Comparison of ENCODE assay signal across 9 cellular contexts in the genomic region with DNA sequence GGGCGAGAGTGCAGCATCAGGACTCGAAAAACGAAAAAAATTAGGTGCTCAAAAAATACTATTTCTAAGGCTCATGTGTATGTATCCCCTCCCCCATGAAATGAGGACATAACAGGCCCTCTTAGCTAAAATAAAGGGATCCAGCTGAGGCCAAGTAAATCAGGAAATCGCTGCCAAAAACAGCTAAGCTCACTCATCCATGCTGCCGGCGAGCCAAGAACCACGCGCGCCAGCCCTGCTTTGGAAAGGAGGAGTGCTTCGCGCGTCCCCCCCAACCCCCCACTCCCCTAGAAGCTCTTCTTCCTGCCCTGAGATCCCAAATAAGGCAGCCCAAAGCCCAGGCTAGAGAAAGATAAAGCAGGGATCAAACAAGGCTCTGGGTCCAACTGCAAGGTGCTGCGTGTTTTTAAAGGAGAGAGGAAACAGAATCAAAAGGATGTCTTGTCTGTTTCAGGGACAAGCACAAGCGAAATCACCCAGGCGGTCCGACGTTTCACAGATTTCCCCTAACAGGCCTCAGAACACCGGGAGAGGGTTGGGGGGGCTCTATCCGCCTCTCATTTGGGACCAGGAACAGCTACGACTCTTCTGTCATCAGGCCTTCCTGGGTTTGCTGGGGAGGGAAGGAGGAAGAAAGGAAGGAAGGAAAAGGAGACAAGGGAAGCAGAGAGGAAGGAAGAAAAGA.
DNase-seq lines count a peak whose midpoint lies in the region; FAIRE-seq and TF ChIP-seq lines count a peak whose summit lies in the region.
"Had no signal": no experiment of that assay in that cellular context is flagged by ENCODE, and none has a peak within 500 bp of the region (broad histone marks: within the 10 kb centered on the region; RNA-seq: fewer than 3 reads in every experiment).

No MANE protein-coding gene starts in this region.

- no peak overlapping the region for H2AK5ac ChIP-seq in H1 (ENCODE audit: low read depth, low read length)

- no peak for TF ChIP-seq RAD21 in H1 (IDR thresholded peaks at IDR 0.05 in 1 of 2, conservative IDR thresholded peaks at IDR 0.05 in 1 of 2; ENCODE audit: low read depth in 2 of 2, low read length in 2 of 2)

- no peak overlapping the region for H3K4ac ChIP-seq in H1 (replicated peaks; ENCODE audit: insufficient read length, low read depth, low read length)

- H3K4me3 ChIP-seq in H1 (ENCODE audit: extremely low read depth in 1 of 4, insufficient read depth in 2 of 4, low read depth in 3 of 4, low read length in 4 of 4) (no peak overlapping the region), urinary bladder (ENCODE audit: low read depth, low read length) (no peak overlapping the region)

- H3K27me3 ChIP-seq in H1 (replicated peaks in 1 of 4; ENCODE audit: control insufficient read depth in 3 of 4, extremely low read depth in 1 of 4, insufficient read depth in 3 of 4, low read length in 3 of 4): peaks cover 0 to 4% (median under 1%) of the 10 kb centered on the region in 4 experiments; a peak in 2 of 7 replicates

- no peak overlapping the region for H2BK12ac ChIP-seq in H1 (ENCODE audit: low read depth, low read length)

- H3K36me3 ChIP-seq in H1 (ENCODE audit: control insufficient read depth in 2 of 4, insufficient read depth in 4 of 4, low read length in 3 of 4) (no peaks in the 10 kb centered on the region), urinary bladder (ENCODE audit: insufficient read depth) (no peaks in the 10 kb centered on the region)
- H3K36me3 ChIP-seq: neutrophil had no signal

- H3K14ac ChIP-seq in H1 (ENCODE audit: insufficient read length): no peak overlapping the region

- H3K4me3 Mint-ChIP-seq in T-helper 2 cell treated with Interferon-gamma antibody and Interleukin-4, amounts not matched to agents 5 μg/mL and 100 μg/mL, for 36 hours: no peak overlapping the region

- H3K9me3 ChIP-seq in H1 (ENCODE audit: insufficient read depth in 2 of 2, low read depth in 1 of 2, low read length in 1 of 2): no peaks in the 10 kb centered on the region
- H3K9me3 ChIP-seq: neutrophil had no signal

- peak overlapping the region; percentile 56; the same call in 1 of the 2 replicates for H2AFZ ChIP-seq in H1 (ENCODE audit: low read length)

- H4K20me1 ChIP-seq in H1 (replicated peaks in 1 of 2; ENCODE audit: control insufficient read depth in 1 of 2, insufficient read depth in 2 of 2, low read length in 2 of 2): no peaks in the 10 kb centered on the region

- H3K56ac ChIP-seq in H1 (replicated peaks; ENCODE audit: insufficient read length, low read depth, low read length): no peak overlapping the region

- no peak overlapping the region for H3K27ac Mint-ChIP-seq in T-helper 2 cell treated with Interferon-gamma antibody and Interleukin-4, amounts not matched to agents 5 μg/mL and 100 μg/mL, for 36 hours

- 0 out of 2 replicates have a peak overlapping the region, but pooled peaks have one; percentile 61 for H2BK20ac ChIP-seq in H1 (ENCODE audit: low read length)

- H3K23me2 ChIP-seq in H1 (ENCODE audit: low read depth, low read length): no peaks in the 10 kb centered on the region

- no peak overlapping the region for H3K27ac ChIP-seq in H1 (ENCODE audit: low read depth, low read length)
- peak overlapping the region; percentile 74 for H3K27ac ChIP-seq in urinary bladder (ENCODE audit: low read depth)
- H3K27ac ChIP-seq: neutrophil had no signal

- H3K4me1 ChIP-seq in H1 (replicated peaks in 1 of 4; ENCODE audit: control insufficient read depth in 3 of 4, insufficient read depth in 4 of 4, low read length in 3 of 4) (peaks cover 0 to 8% (median 3%) of the 10 kb centered on the region in 4 experiments; a peak in 3 of 7 replicates), urinary bladder (ENCODE audit: insufficient read depth) (no peaks in the 10 kb centered on the region)

- no peak overlapping the region for H2BK5ac ChIP-seq in H1 (ENCODE audit: low read depth, low read length)

- no peak overlapping the region for H4K91ac ChIP-seq in H1 (replicated peaks; ENCODE audit: insufficient read length, low read length)

- no peaks in the 10 kb centered on the region for H3K27me3 Mint-ChIP-seq in T-helper 2 cell treated with Interferon-gamma antibody and Interleukin-4, amounts not matched to agents 5 μg/mL and 100 μg/mL, for 36 hours (ENCODE audit: low read depth)

- no peaks in the 10 kb centered on the region for H3K79me1 ChIP-seq in H1 (ENCODE audit: low read depth, low read length)

- no peak overlapping the region for H4K5ac ChIP-seq in H1 (ENCODE audit: insufficient read length, low read depth, low read length)

- peaks cover 40% of the 10 kb centered on the region for H3K9me3 Mint-ChIP-seq in T-helper 2 cell treated with Interferon-gamma antibody and Interleukin-4, amounts not matched to agents 5 μg/mL and 100 μg/mL, for 36 hours

- WGBS in H1 (ENCODE audit: extremely low coverage in 1 of 2, insufficient coverage in 1 of 2, insufficient read length in 1 of 2, insufficient replicate concordance in 2 of 2, low coverage in 1 of 2, low lambda C conversion rate in 2 of 2, missing lambda C conversion rate in 1 of 2), 2 experiments: 62% methylated on average over 20 of the region's 20 CpGs; no CpG with 5 or more reads in 1 of the 2 experiments
- WGBS in urinary bladder: 10% methylated on average over 20 of the region's 20 CpGs

- no peak overlapping the region for H2BK120ac ChIP-seq in H1 (replicated peaks; ENCODE audit: low read depth, low read length)

- H3K4me1 Mint-ChIP-seq in T-helper 2 cell treated with Interferon-gamma antibody and Interleukin-4, amounts not matched to agents 5 μg/mL and 100 μg/mL, for 36 hours (ENCODE audit: low read depth): no peaks in the 10 kb centered on the region

- no peak for TF ChIP-seq CTCF in H1 (IDR thresholded peaks at IDR 0.05; ENCODE audit: control extremely low read depth in 1 of 3, insufficient read depth in 1 of 3, low read depth in 1 of 3, low read length in 3 of 3)

- H4K8ac ChIP-seq in H1 (ENCODE audit: extremely low read depth, insufficient read depth, low read length): no peak overlapping the region; the same call in 1 of the 2 replicates

- CTCF ChIA-PET in H1 (lab: Charles Lee; ENCODE audit: partially characterized antibody): interaction anchor here (0.7 to 1.8 kb wide), 2 partner anchors 318 to 369 kb away, joined by 3 read pairs; no protein-coding TSS in a partner anchor

- DNase-seq in NCI-H2081 treated with DMSO at 0.1 percent for 48 hours (lab: John Stamatoyannopoulos, UW) (peak; percentile 46), H1 (ENCODE audit: low read depth in 1 of 2, low spot score in 2 of 2) (no peak), mucosa of gallbladder (ENCODE audit: low spot score) (peak; percentile 59), 8988T (no peak)
- no peak for DNase-seq in activated CD4-positive, alpha-beta T cell treated with anti-CD3 and anti-CD28 coated beads, Interleukin-2, amount 50 U/mL, for 48 hours
- no peak for DNase-seq in T-helper 2 cell treated with Interferon-gamma antibody and Interleukin-4, amounts not matched to agents 5 μg/mL and 100 μg/mL, for 36 hours (ENCODE audit: low spot score)
- DNase-seq: IMR-90 had no signal

- no peak for TF ChIP-seq POLR2A in H1 (IDR thresholded peaks at IDR 0.05; ENCODE audit: control extremely low read depth in 1 of 2, low read depth in 2 of 2, low read length in 2 of 2)

- no peaks in the 10 kb centered on the region for H3K79me2 ChIP-seq in H1 (ENCODE audit: control insufficient read depth in 1 of 2, insufficient read depth in 2 of 2, low read length in 2 of 2)

- no peaks in the 10 kb centered on the region for H3K36me3 Mint-ChIP-seq in T-helper 2 cell treated with Interferon-gamma antibody and Interleukin-4, amounts not matched to agents 5 μg/mL and 100 μg/mL, for 36 hours (ENCODE audit: low read depth)

- no peak overlapping the region for H3K18ac ChIP-seq in H1 (ENCODE audit: extremely low read depth, low read length)

- POLR2A ChIA-PET in H1 (lab: Charles Lee; ENCODE audit: partially characterized antibody): no interaction called here

- no peak overlapping the region for H3K23ac ChIP-seq in H1 (ENCODE audit: insufficient read length)

- no peak overlapping the region for H3K9ac ChIP-seq in H1 (replicated peaks in 1 of 4; ENCODE audit: extremely low read depth in 1 of 4, low read depth in 3 of 4, low read length in 3 of 4)

- H2BK15ac ChIP-seq in H1 (ENCODE audit: low read length): no peak overlapping the region

- FAIRE-seq in H1 (lab: Jason Lieb, UNC): no peak

- TF ChIP-seq EP300 in H1 (IDR thresholded peaks at IDR 0.05; ENCODE audit: borderline replicate concordance in 1 of 2, low read depth in 2 of 2, low read length in 2 of 2): no peak

- no peak overlapping the region for H3K4me2 ChIP-seq in H1 (ENCODE audit: insufficient read depth in 1 of 2, low read depth in 2 of 2, low read length in 2 of 2)

TF ChIP-seq in H1, 55 proteins besides CTCF, POLR2A, EP300 and RAD21:
- TF ChIP-seq SIRT6 (IDR thresholded peaks at IDR 0.05; ENCODE audit: low read length) (no peak), HDAC2 (IDR thresholded peaks at IDR 0.05; ENCODE audit: borderline replicate concordance in 1 of 2, low read depth in 2 of 2, low read length in 2 of 2) (no peak), RBBP5 (IDR thresholded peaks at IDR 0.05; ENCODE audit: borderline replicate concordance, low read depth, low read length) (no peak), BCL11A (IDR thresholded peaks at IDR 0.05; ENCODE audit: low read depth in 2 of 2, low read length in 2 of 2) (no peak), RFX5 (IDR thresholded peaks at IDR 0.05; ENCODE audit: borderline replicate concordance, low read depth, low read length) (no peak), KDM1A (IDR thresholded peaks at IDR 0.05; ENCODE audit: borderline replicate concordance, low read length) (no peak), ASH2L (IDR thresholded peaks at IDR 0.05; ENCODE audit: low read length) (no peak), CTBP2 (IDR thresholded peaks at IDR 0.05; ENCODE audit: borderline replicate concordance, insufficient read depth, insufficient read length, low read length) (no peak), BACH1 (IDR thresholded peaks at IDR 0.05; ENCODE audit: low read length) (no peak), SAP30 (IDR thresholded peaks at IDR 0.05; ENCODE audit: insufficient read depth, insufficient replicate concordance, low read length) (no peak), NANOG (IDR thresholded peaks at IDR 0.05; ENCODE audit: insufficient read depth, low read depth, low read length, poor library complexity, severe bottlenecking) (no peak)
- TF ChIP-seq, protein P1, sequence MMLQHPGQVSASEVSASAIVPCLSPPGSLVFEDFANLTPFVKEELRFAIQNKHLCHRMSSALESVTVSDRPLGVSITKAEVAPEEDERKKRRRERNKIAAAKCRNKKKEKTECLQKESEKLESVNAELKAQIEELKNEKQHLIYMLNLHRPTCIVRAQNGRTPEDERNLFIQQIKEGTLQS (IDR thresholded peaks at IDR 0.05; ENCODE audit: insufficient read depth, low read depth, low read length): no peak
- TF ChIP-seq, protein P2, sequence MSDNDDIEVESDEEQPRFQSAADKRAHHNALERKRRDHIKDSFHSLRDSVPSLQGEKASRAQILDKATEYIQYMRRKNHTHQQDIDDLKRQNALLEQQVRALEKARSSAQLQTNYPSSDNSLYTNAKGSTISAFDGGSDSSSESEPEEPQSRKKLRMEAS (IDR thresholded peaks at IDR 0.05): no peak

Comparison
In these comparisons a context has a peak if more than half of its experiments do, and no peak if none do; other contexts are left out.
1. DNase-seq: peak in NCI-H2081 treated with DMSO at 0.1 percent for 48 hours (single experiment) and mucosa of gallbladder (single experiment); none in H1 (0 of 2), activated CD4-positive, alpha-beta T cell treated with anti-CD3 and anti-CD28 coated beads, Interleukin-2, amount 50 U/mL, for 48 hours (0 of 2), T-helper 2 cell treated with Interferon-gamma antibody and Interleukin-4, amounts not matched to agents 5 μg/mL and 100 μg/mL, for 36 hours (single experiment) and 8988T (single experiment).